In the genomic region with DNA sequence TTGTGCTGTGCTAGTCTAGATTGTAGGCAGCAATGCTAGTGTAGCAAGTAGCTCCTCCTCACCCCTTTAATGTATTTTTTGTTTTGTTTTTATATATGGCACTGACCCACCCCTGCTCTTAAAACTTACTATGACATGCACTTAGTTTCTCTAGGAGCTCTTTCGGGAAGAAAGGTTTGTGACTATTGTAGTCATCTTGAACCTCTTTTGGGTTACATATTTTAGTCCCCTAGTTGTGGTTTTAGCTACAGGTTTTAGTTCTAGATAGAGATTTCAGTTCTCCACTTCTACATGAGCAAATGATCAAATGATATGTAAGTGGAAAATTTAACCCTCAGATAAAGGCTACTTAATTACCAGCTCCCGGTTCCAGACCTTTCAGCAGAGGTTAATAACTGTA, we compare ENCODE assay signal across 23 cellular contexts. TPM values are rescaled to one million over a fixed set of nuclear protein-coding genes. Genes with fewer than 3 reads are reported as not detected.
A peak's percentile ranks its signal among the peaks of the same experiment; 100 is the strongest.
DNase-seq lines count a peak whose midpoint lies in the region; ATAC-seq and TF ChIP-seq lines count a peak whose summit lies in the region.
"Had no signal": no experiment of that assay in that cellular context is flagged by ENCODE, and none has a peak within 500 bp of the region (broad histone marks: within the 10 kb centered on the region; RNA-seq: fewer than 3 reads in every experiment).

No MANE protein-coding gene starts in this region.

- no peaks in the 10 kb centered on the region for H3K79me2 ChIP-seq in hepatocyte

- H3K27me3 Mint-ChIP-seq in activated CD4-positive, alpha-beta T cell treated with anti-CD3 and anti-CD28 coated beads for 36 hours: no peaks in the 10 kb centered on the region
- H3K27me3 Mint-ChIP-seq: effector memory CD8-positive, alpha-beta T cell; memory B cell; natural killer cell treated with Interleukin-12 subunit alpha and Interleukin-12 subunit beta and Interleukin-15 and Interleukin-18, amount 100 ng/mL, for 72 hours had no signal

- peaks cover 2% of the 10 kb centered on the region for H3K9me3 Mint-ChIP-seq in activated CD4-positive, alpha-beta T cell treated with anti-CD3 and anti-CD28 coated beads for 36 hours (ENCODE audit: low read depth)
- H3K9me3 Mint-ChIP-seq: effector memory CD8-positive, alpha-beta T cell; natural killer cell treated with Interleukin-12 subunit alpha and Interleukin-12 subunit beta and Interleukin-15 and Interleukin-18, amount 100 ng/mL, for 72 hours had no signal

- no peak for DNase-seq in activated CD4-positive, alpha-beta T cell treated with anti-CD3 and anti-CD28 coated beads for 36 hours
- no peak for DNase-seq in activated CD4-positive, alpha-beta T cell treated with anti-CD3 and anti-CD28 coated beads, Interleukin-2, amount 50 U/mL, for 1 hour
- DNase-seq in hepatocyte (ENCODE audit: low spot score) (no peak), 8988T (no peak), tibial artery (no peak)
- DNase-seq: activated CD4-positive, alpha-beta T cell treated with anti-CD3 and anti-CD28 coated beads for 4 hours; activated CD8-positive, alpha-beta memory T cell treated with anti-CD3 and anti-CD28 coated beads, Interleukin-2, amount 50 U/mL, for 48 hours; activated naive CD4-positive, alpha-beta T cell treated with Interleukin-2 at 50 U/mL for 16 hours; effector memory CD8-positive, alpha-beta T cell; heart right ventricle; NCI-H1105 treated with DMSO at 0.1 percent for 48 hours; NCI-H748 treated with DMSO at 0.1 percent for 48 hours; T1000; thyroid gland had no signal

- H3K4me3 Mint-ChIP-seq in activated CD4-positive, alpha-beta T cell treated with anti-CD3 and anti-CD28 coated beads for 36 hours: no peak overlapping the region
- H3K4me3 Mint-ChIP-seq: effector memory CD8-positive, alpha-beta T cell; memory B cell; natural killer cell treated with Interleukin-12 subunit alpha and Interleukin-12 subunit beta and Interleukin-15 and Interleukin-18, amount 100 ng/mL, for 72 hours had no signal

- intact Hi-C loops in activated CD4-positive, alpha-beta T cell treated with anti-CD3 and anti-CD28 coated beads for 36 hours (cut with DNase I, micrococcal nuclease): no loop called here
- intact Hi-C loops in tibial artery (cut with DNase I; ENCODE audit: low total_unique reads): no loop called here

- no peaks in the 10 kb centered on the region for H3K9me2 ChIP-seq in hepatocyte (replicated peaks; ENCODE audit: insufficient read depth)

- H3K4me1 Mint-ChIP-seq in activated CD4-positive, alpha-beta T cell treated with anti-CD3 and anti-CD28 coated beads for 36 hours: peaks cover 10% of the 10 kb centered on the region
- H3K4me1 Mint-ChIP-seq: memory B cell had no signal

- ATAC-seq in activated CD4-positive, alpha-beta T cell treated with anti-CD3 and anti-CD28 coated beads for 36 hours: peak; percentile 44
- ATAC-seq in GM21528 (IDR thresholded peaks at IDR 0.05; ENCODE audit: low FRiP score, unreplicated experiment): peak; percentile 58
- peak; percentile 49 for ATAC-seq in HG03175 (IDR thresholded peaks at IDR 0.05; ENCODE audit: unreplicated experiment)
- ATAC-seq in GM18520 (IDR thresholded peaks at IDR 0.05; ENCODE audit: unreplicated experiment): no peak
- ATAC-seq: effector memory CD8-positive, alpha-beta T cell; heart right ventricle; Panc1 had no signal

- H3K4me1 ChIP-seq in hepatocyte (ENCODE audit: insufficient read depth) (no peaks in the 10 kb centered on the region), tibial artery (peaks cover 0 to 13% (median 5%) of the 10 kb centered on the region in 4 donors)
- H3K4me1 ChIP-seq: BLaER1, thyroid gland had no signal

- H4K20me1 ChIP-seq in hepatocyte (ENCODE audit: insufficient read depth, poor library complexity, severe bottlenecking): peaks cover 3% of the 10 kb centered on the region
- H4K20me1 ChIP-seq: BLaER1 had no signal

- H2AFZ ChIP-seq in hepatocyte: no peak overlapping the region

- H3K36me3 Mint-ChIP-seq in activated CD4-positive, alpha-beta T cell treated with anti-CD3 and anti-CD28 coated beads for 36 hours (ENCODE audit: low read depth): peaks cover 41% of the 10 kb centered on the region

- no peaks in the 10 kb centered on the region for H3K36me3 ChIP-seq in hepatocyte (replicated peaks; ENCODE audit: insufficient read depth, low read depth)
- peaks cover 15 to 40% (median 38%) of the 10 kb centered on the region in 3 donors for H3K36me3 ChIP-seq in tibial artery

- POLR2A ChIA-PET in activated CD4-positive, alpha-beta T cell treated with anti-CD3 and anti-CD28 coated beads for 36 hours (lab: Charles Lee): interaction anchor here (1.1 kb wide), 1 partner anchor 15 kb away, joined by 5 read pairs; the partner anchor contains the start of gene MINPP1

- no peak overlapping the region for H3K27ac ChIP-seq in hepatocyte
- H3K27ac ChIP-seq in tibial artery: no peak overlapping the region
- H3K27ac ChIP-seq: 22Rv1, BLaER1, heart right ventricle, thyroid gland had no signal

- H3K27me3 ChIP-seq in hepatocyte: no peaks in the 10 kb centered on the region
- no peaks in the 10 kb centered on the region for H3K27me3 ChIP-seq in tibial artery
- H3K27me3 ChIP-seq: BLaER1, heart right ventricle, thyroid gland had no signal

- no peak overlapping the region for H3K27ac Mint-ChIP-seq in activated CD4-positive, alpha-beta T cell treated with anti-CD3 and anti-CD28 coated beads for 36 hours
- H3K27ac Mint-ChIP-seq: effector memory CD8-positive, alpha-beta T cell; memory B cell; natural killer cell treated with Interleukin-12 subunit alpha and Interleukin-12 subunit beta and Interleukin-15 and Interleukin-18, amount 100 ng/mL, for 72 hours had no signal

- CTCF ChIA-PET in activated CD4-positive, alpha-beta T cell treated with anti-CD3 and anti-CD28 coated beads for 36 hours (lab: Charles Lee): interaction anchor here (0.8 to 1.1 kb wide), 2 partner anchors 14 to 15 kb away, joined by 3 read pairs; partner anchors contain the start of gene MINPP1

- TF ChIP-seq CTCF in hepatocyte (IDR thresholded peaks at IDR 0.05; ENCODE audit: poor library complexity) (no peak), tibial artery (IDR thresholded peaks at IDR 0.05) (no peak)

- WGBS in hepatocyte (ENCODE audit: low lambda C conversion rate, missing lambda C conversion rate): 91% methylated on average over 2 of the region's 2 CpGs

- H3K4me3 ChIP-seq in hepatocyte (no peak overlapping the region), tibial artery (no peak overlapping the region)
- H3K4me3 ChIP-seq: BLaER1, heart right ventricle, smooth muscle cell, thyroid gland had no signal

- no peak overlapping the region for H3K4me2 ChIP-seq in hepatocyte
- H3K4me2 ChIP-seq: BLaER1, smooth muscle cell had no signal

- H3K9me3 ChIP-seq in hepatocyte (ENCODE audit: low read depth) (no peaks in the 10 kb centered on the region), tibial artery (no peaks in the 10 kb centered on the region)
- H3K9me3 ChIP-seq: BLaER1, thyroid gland had no signal

RNA-seq across cellular contexts. Expression of gene MINPP1, which starts 14.9 kb away (rescaled TPM):
- 1 to 10 TPM; 8.3 TPM for total RNA-seq in activated CD4-positive, alpha-beta T cell treated with anti-CD3 and anti-CD28 coated beads for 36 hours
- total RNA-seq in hepatocyte: 52.3 and 56.1 TPM in 2 replicates
- polyA plus RNA-seq in hepatocyte: 38.7 and 46.0 TPM in 2 replicates
